In the genomic region with DNA sequence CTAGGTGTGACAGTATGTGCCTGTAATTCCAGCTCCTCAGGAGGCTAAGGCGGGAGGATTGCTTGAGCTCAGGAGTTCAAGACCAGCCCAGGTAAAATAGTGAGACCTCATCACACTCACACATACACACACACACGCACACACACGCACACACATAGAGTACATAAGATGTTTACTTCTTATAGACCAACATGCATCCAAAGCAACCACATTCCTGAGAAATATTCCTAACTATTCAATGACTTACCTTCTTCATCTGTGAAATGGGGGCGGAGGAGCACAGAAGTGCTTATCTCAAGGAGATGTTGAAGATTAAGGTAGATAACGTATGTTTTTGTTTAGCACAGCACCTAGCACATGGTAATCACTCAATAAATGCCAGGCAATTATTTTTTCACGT, we compare ENCODE assay signal across 27 cellular contexts.
"Had no signal": no experiment of that assay in that cellular context is flagged by ENCODE, and none has a peak within 500 bp of the region (broad histone marks: within the 10 kb centered on the region; RNA-seq: fewer than 3 reads in every experiment).

No MANE protein-coding gene starts in this region.

- H3K4me3 Mint-ChIP-seq: stimulated activated effector memory CD8-positive, alpha-beta T cell treated with anti-CD3 and anti-CD28 coated beads, Interleukin-12 subunit alpha, Interleukin-12 subunit beta, amount 100 ng/mL, for 72 hours; stimulated activated memory B cell treated with anti-CD40 and anti-IgM and Interleukin-4, amounts not matched to agents 10 μg/mL and 1 μg/mL and 100 μg/mL, for 72 hours; stimulated activated naive B cell treated with anti-CD40 and anti-IgM and Interleukin-4, amounts not matched to agents 10 μg/mL and 1 μg/mL and 100 μg/mL, for 72 hours; stimulated activated naive CD8-positive, alpha-beta T cell treated with anti-CD3 and anti-CD28 coated beads, Interleukin-15, amount 100 ng/mL, for 72 hours; stimulated activated naive CD8-positive, alpha-beta T cell treated with anti-CD3 and anti-CD28 coated beads, Interleukin-15, Interleukin-2, amounts not matched to agents 100 ng/mL and 50 ng/mL, for 24 hours had no signal

- H3K4me3 ChIP-seq: stomach, suprapubic skin, testis, thoracic aorta, thyroid gland, tibial artery, tibial nerve, transverse colon, upper lobe of left lung, upper lobe of right lung, uterus, vagina had no signal

- H3K27ac ChIP-seq: stomach, suprapubic skin, testis, thoracic aorta, thyroid gland, tibial artery, tibial nerve, transverse colon, upper lobe of left lung, upper lobe of right lung, uterus, vagina had no signal

- H3K27me3 ChIP-seq: stomach, suprapubic skin, testis, thyroid gland, tibial artery, tibial nerve, transverse colon, upper lobe of left lung, upper lobe of right lung, uterus, vagina had no signal

- ATAC-seq: stimulated activated effector memory CD8-positive, alpha-beta T cell treated with anti-CD3 and anti-CD28 coated beads, Interleukin-12 subunit alpha, Interleukin-12 subunit beta, amount 100 ng/mL, for 72 hours; stimulated activated memory B cell treated with anti-CD40 and anti-IgM and Interleukin-4, amounts not matched to agents 10 μg/mL and 1 μg/mL and 100 μg/mL, for 72 hours; stimulated activated naive B cell treated with anti-CD40 and anti-IgM and Interleukin-4, amounts not matched to agents 10 μg/mL and 1 μg/mL and 100 μg/mL, for 72 hours; stimulated activated naive CD8-positive, alpha-beta T cell treated with anti-CD3 and anti-CD28 coated beads, Interleukin-15, amount 100 ng/mL, for 72 hours; stimulated activated naive CD8-positive, alpha-beta T cell treated with anti-CD3 and anti-CD28 coated beads, Interleukin-15, Interleukin-2, amounts not matched to agents 100 U/mL and 50 U/mL, for 24 hours; upper lobe of right lung had no signal

- H3K9me3 ChIP-seq: stomach, suprapubic skin, testis, thoracic aorta, thyroid gland, tibial artery, tibial nerve, transverse colon, upper lobe of left lung, upper lobe of right lung, uterus, vagina had no signal

- H3K27ac Mint-ChIP-seq: stimulated activated effector memory CD8-positive, alpha-beta T cell treated with anti-CD3 and anti-CD28 coated beads, Interleukin-12 subunit alpha, Interleukin-12 subunit beta, amount 100 ng/mL, for 72 hours; stimulated activated memory B cell treated with anti-CD40 and anti-IgM and Interleukin-4, amounts not matched to agents 10 μg/mL and 1 μg/mL and 100 μg/mL, for 72 hours; stimulated activated naive B cell treated with anti-CD40 and anti-IgM and Interleukin-4, amounts not matched to agents 10 μg/mL and 1 μg/mL and 100 μg/mL, for 72 hours; stimulated activated naive CD8-positive, alpha-beta T cell treated with anti-CD3 and anti-CD28 coated beads, Interleukin-15, amount 100 ng/mL, for 72 hours; stimulated activated naive CD8-positive, alpha-beta T cell treated with anti-CD3 and anti-CD28 coated beads, Interleukin-15, Interleukin-2, amounts not matched to agents 100 ng/mL and 50 ng/mL, for 24 hours had no signal

- DNase-seq: stimulated activated CD4-positive, alpha-beta T cell treated with anti-CD3 and anti-CD28 coated beads, Interleukin-2, amount 100 ng/mL, for 24 hours; stimulated activated CD4-positive, alpha-beta T cell treated with anti-CD3 and anti-CD28 coated beads, Interleukin-2, amount 100 ng/mL, for 48 hours; stimulated activated CD4-positive, alpha-beta T cell treated with anti-CD3 and anti-CD28 coated beads, Interleukin-4, amount 100 ng/mL, for 1 hour; stimulated activated CD4-positive, alpha-beta T cell treated with anti-CD3 and anti-CD28 coated beads, Interleukin-4, amount 100 ng/mL, for 24 hours; stimulated activated CD4-positive, alpha-beta T cell treated with anti-CD3 and anti-CD28 coated beads, Interleukin-4, amount 100 ng/mL, for 4 hours; stimulated activated CD8-positive, alpha-beta memory T cell treated with anti-CD3 and anti-CD28 coated beads, Interleukin-4, amount 100 ng/mL, for 48 hours; stimulated activated naive B cell treated with anti-CD40 and anti-IgM and Interleukin-4, amounts not matched to agents 10 μg/mL and 1 μg/mL and 100 μg/mL, for 72 hours; stimulated activated naive CD4-positive, alpha-beta T cell; stimulated activated naive CD4-positive, alpha-beta T cell treated with Interleukin-2 at 50 U/mL for 16 hours; stimulated activated naive CD8-positive, alpha-beta T cell treated with anti-CD3 and anti-CD28 coated beads, Interleukin-15, amount 100 ng/mL, for 72 hours; stimulated activated naive CD8-positive, alpha-beta T cell treated with anti-CD3 and anti-CD28 coated beads, Interleukin-15, Interleukin-2, amounts not matched to agents 100 U/mL and 50 U/mL, for 24 hours; stomach; substantia nigra; testis; thyroid gland; tibial artery; transverse colon; upper lobe of left lung; upper lobe of right lung; uterus had no signal

- H3K27me3 Mint-ChIP-seq: stimulated activated memory B cell treated with anti-CD40 and anti-IgM and Interleukin-4, amounts not matched to agents 10 μg/mL and 1 μg/mL and 100 μg/mL, for 72 hours; stimulated activated naive B cell treated with anti-CD40 and anti-IgM and Interleukin-4, amounts not matched to agents 10 μg/mL and 1 μg/mL and 100 μg/mL, for 72 hours; stimulated activated naive CD8-positive, alpha-beta T cell treated with anti-CD3 and anti-CD28 coated beads, Interleukin-15, amount 100 ng/mL, for 72 hours; stimulated activated naive CD8-positive, alpha-beta T cell treated with anti-CD3 and anti-CD28 coated beads, Interleukin-15, Interleukin-2, amounts not matched to agents 100 ng/mL and 50 ng/mL, for 24 hours had no signal

- H3K9me3 Mint-ChIP-seq: stimulated activated effector memory CD8-positive, alpha-beta T cell treated with anti-CD3 and anti-CD28 coated beads, Interleukin-12 subunit alpha, Interleukin-12 subunit beta, amount 100 ng/mL, for 72 hours; stimulated activated memory B cell treated with anti-CD40 and anti-IgM and Interleukin-4, amounts not matched to agents 10 μg/mL and 1 μg/mL and 100 μg/mL, for 72 hours; stimulated activated naive B cell treated with anti-CD40 and anti-IgM and Interleukin-4, amounts not matched to agents 10 μg/mL and 1 μg/mL and 100 μg/mL, for 72 hours; stimulated activated naive CD8-positive, alpha-beta T cell treated with anti-CD3 and anti-CD28 coated beads, Interleukin-15, amount 100 ng/mL, for 72 hours; stimulated activated naive CD8-positive, alpha-beta T cell treated with anti-CD3 and anti-CD28 coated beads, Interleukin-15, Interleukin-2, amounts not matched to agents 100 ng/mL and 50 ng/mL, for 24 hours had no signal

- H3K4me1 ChIP-seq: testis, uterus had no signal

- H3K36me3 ChIP-seq: uterus had no signal
